Comparison of ENCODE assay signal across 8 cellular contexts in the genomic region with DNA sequence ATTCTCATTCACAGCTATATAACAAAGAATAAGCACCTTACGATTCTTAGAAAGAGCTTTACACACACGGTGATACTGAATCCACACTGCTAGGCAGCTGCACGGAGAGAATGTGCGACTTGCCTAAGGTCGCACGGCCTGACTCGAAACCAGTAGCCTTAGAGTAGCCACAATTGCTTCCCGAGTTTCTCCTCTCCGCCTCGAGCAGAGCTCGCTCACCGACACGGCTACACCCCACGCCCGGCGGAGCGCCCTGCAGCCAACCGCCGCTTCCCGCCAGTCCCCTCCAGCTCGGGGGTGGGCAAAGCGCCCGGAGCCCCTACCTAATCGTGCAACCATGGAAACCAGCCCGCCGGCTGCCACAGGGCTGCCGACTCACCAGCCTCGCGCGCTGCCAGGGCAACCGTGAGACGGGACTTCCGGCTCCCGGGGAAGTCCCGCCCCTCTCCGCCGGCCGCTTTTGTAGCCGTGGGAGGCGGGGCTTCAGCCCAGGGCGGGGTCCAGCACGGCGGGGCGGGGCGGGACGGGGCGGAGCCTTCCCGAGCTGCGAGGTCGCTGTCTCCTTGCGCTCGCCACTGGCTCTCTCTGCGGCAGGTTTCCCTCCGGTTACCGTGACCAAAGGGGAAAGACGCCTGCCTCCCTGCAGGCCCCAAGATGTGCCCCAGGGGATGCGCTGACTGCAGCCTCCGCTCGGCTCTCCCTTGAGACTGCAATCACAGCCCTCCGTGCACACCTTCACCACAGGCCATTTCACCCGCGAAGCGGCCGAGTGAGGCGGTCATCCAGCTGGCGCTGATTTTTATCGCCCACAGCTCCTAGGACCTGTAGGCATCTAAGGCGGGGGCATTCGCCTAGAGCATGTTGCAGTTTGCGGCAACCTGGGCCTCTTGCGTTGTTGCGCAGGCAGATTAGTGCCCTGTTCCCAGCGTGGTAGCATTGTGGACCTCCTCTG. TPM values are rescaled to one million over a fixed set of nuclear protein-coding genes. Genes with fewer than 3 reads are reported as not detected.
DNase-seq lines count a peak whose midpoint lies in the region; ATAC-seq and TF ChIP-seq lines count a peak whose summit lies in the region.

No MANE protein-coding gene starts in this region.

- DNase-seq in GM13976 (ENCODE audit: low spot score) (peak; percentile 97), NCI-H2081 (lab: John Stamatoyannopoulos, UW) (peak; percentile 97), T1000 (lab: John Stamatoyannopoulos, UW) (peak; percentile 96), astrocyte of the hippocampus (ENCODE audit: low read depth, low spot score) (peak; percentile 99), hepatocyte (ENCODE audit: low spot score) (peak; percentile 99), renal cortical epithelial cell (ENCODE audit: low read depth) (peak; percentile 79), aorta (peak; percentile 97 to 99)

- 4% methylated on average over 64 of the region's 73 CpGs for WGBS in hepatocyte (ENCODE audit: low lambda C conversion rate, missing lambda C conversion rate)
- 3% methylated on average over 62 to 73 of the region's 73 CpGs for WGBS in aorta, 2 donors

- H3K4me3 ChIP-seq in hepatocyte = peak overlapping the region; percentile 35
- peak overlapping the region; percentile 49 to 65 for H3K4me3 ChIP-seq in aorta (ENCODE audit: low read length in 2 of 2)

- TF ChIP-seq CTCF in GM13976 (IDR thresholded peaks at IDR 0.05; ENCODE audit: borderline replicate concordance, control extremely low read depth, extremely low read depth, insufficient read depth, missing control alignments) (no peak), hepatocyte (IDR thresholded peaks at IDR 0.05; ENCODE audit: poor library complexity) (no peak)

- H3K9me3 ChIP-seq in hepatocyte (ENCODE audit: low read depth) (no peaks in the 10 kb centered on the region), aorta (ENCODE audit: control insufficient read depth, low read length) (no peaks in the 10 kb centered on the region)

- no peaks in the 10 kb centered on the region for H4K20me1 ChIP-seq in hepatocyte (ENCODE audit: insufficient read depth, poor library complexity, severe bottlenecking)

- H3K36me3 ChIP-seq in hepatocyte (replicated peaks; ENCODE audit: insufficient read depth, low read depth) (no peaks in the 10 kb centered on the region), aorta (ENCODE audit: control insufficient read depth in 1 of 2, insufficient read depth in 2 of 2, low read length in 1 of 2) (no peaks in the 10 kb centered on the region)

- intact Hi-C loops in aorta (cut with DNase I) = loop anchor here in 1 of 2 donors (5.0 to 10.0 kb wide), 3 partner anchors 34 to 129 kb away; partner anchors contain the start of genes LBHD1, STX5, TEX54 and UQCC3

- H3K27ac ChIP-seq in hepatocyte (peak overlapping the region; percentile 85), aorta (ENCODE audit: low read depth in 1 of 2, low read length in 2 of 2) (peak overlapping the region in 1 of 2 donors; percentile 76)

- H3K79me2 ChIP-seq in hepatocyte = peaks cover 25% of the 10 kb centered on the region

- in situ Hi-C loops in GM13976 (cut with MboI; ENCODE audit: low sequenced_read_pairs, unreplicated experiment) = no loop called here

- H3K27me3 ChIP-seq in hepatocyte (no peaks in the 10 kb centered on the region), aorta (ENCODE audit: control insufficient read depth in 1 of 2, insufficient read depth in 2 of 2, low read length in 1 of 2) (no peaks in the 10 kb centered on the region)

- H3K4me1 ChIP-seq in hepatocyte (ENCODE audit: insufficient read depth) (peaks cover 37% of the 10 kb centered on the region), aorta (ENCODE audit: control insufficient read depth in 1 of 2, insufficient read depth in 2 of 2, low read length in 2 of 2) (no peaks in the 10 kb centered on the region)

- peak overlapping the region; percentile 66 for H2AFZ ChIP-seq in hepatocyte

- H3K4me2 ChIP-seq in hepatocyte = peak overlapping the region; percentile 85

- H3K9me2 ChIP-seq in hepatocyte (replicated peaks; ENCODE audit: insufficient read depth) = no peaks in the 10 kb centered on the region

- ATAC-seq in HG02981 (IDR thresholded peaks at IDR 0.05; ENCODE audit: unreplicated experiment) (peak; percentile 50), aorta (ENCODE audit: low FRiP score) (peak; percentile 95)

RNA-seq across cellular contexts. Expression of gene BSCL2, which starts 1.1 kb away (rescaled TPM):
- total RNA-seq in hepatocyte (39.3 and 49.2 TPM in 2 replicates), renal cortical epithelial cell (47.8 and 50.4 TPM in 2 replicates), aorta (10 to 100 TPM; 22.3 to 31.5 TPM)
- polyA plus RNA-seq in hepatocyte (78.7 and 81.0 TPM in 2 replicates), aorta (10 to 100 TPM; 38.7 to 61.8 TPM)

RNA-seq across cellular contexts. Expression of gene GNG3, which starts 1.3 kb away (rescaled TPM):
- total RNA-seq in hepatocyte (0.23 and 0.24 TPM in 2 replicates), renal cortical epithelial cell (not detected in 2 replicates), aorta (not detected)
- polyA plus RNA-seq in hepatocyte (0.41 and 1.2 TPM in 2 replicates), aorta (under 1 TPM in 1 of 2 donors, not detected in 1; 0.33 TPM)

RNA-seq across cellular contexts. Expression of gene LRRN4CL, which starts 16.8 kb away (rescaled TPM):
- total RNA-seq in hepatocyte (0.40 and 1.1 TPM in 2 replicates), renal cortical epithelial cell (0.17 and 0.25 TPM in 2 replicates), aorta (10 to 100 TPM in 1 of 2 donors, 1 to 10 TPM in 1; 8.5 to 24.5 TPM)
- polyA plus RNA-seq in hepatocyte (0.15 and 0.41 TPM in 2 replicates), aorta (under 1 TPM in 1 of 2 donors, not detected in 1; 0.10 TPM)

RNA-seq across cellular contexts. Expression of gene HNRNPUL2, which starts 21.1 kb away (rescaled TPM):
- total RNA-seq in hepatocyte (14.0 and 15.4 TPM in 2 replicates), renal cortical epithelial cell (4.3 and 18.4 TPM in 2 replicates), aorta (10 to 100 TPM; 46.9 to 47.2 TPM)
- polyA plus RNA-seq in hepatocyte (2.3 and 3.7 TPM in 2 replicates), aorta (10 to 100 TPM; 31.5 to 43.6 TPM)

RNA-seq across cellular contexts. Expression of gene TTC9C, which starts 22.1 kb away (rescaled TPM):
- total RNA-seq in hepatocyte = 26.3 and 35.0 TPM in 2 replicates
- 35.4 and 39.9 TPM in 2 replicates for polyA plus RNA-seq in hepatocyte
- total RNA-seq in renal cortical epithelial cell = 25.0 and 25.1 TPM in 2 replicates
- 10 to 100 TPM; 21.1 to 32.4 TPM for total RNA-seq in aorta
- polyA plus RNA-seq in aorta = 10 to 100 TPM; 17.3 to 40.7 TPM
